ENCODE assay signal across 17 cellular contexts in genomic region chr6:52511163-52511562, GRCh38.
DNase-seq lines count a peak whose midpoint lies in the region; ATAC-seq and TF ChIP-seq lines count a peak whose summit lies in the region.
"Had no signal": no experiment of that assay in that cellular context is flagged by ENCODE, and none has a peak within 500 bp of the region (broad histone marks: within the 10 kb centered on the region; RNA-seq: fewer than 3 reads in every experiment).

No MANE protein-coding gene starts in this region.

- 93% methylated on average over 9 of the region's 10 CpGs for WGBS in SK-N-SH (ENCODE audit: low lambda C conversion rate)
- WGBS in trophoblast cell (ENCODE audit: extremely low coverage, insufficient coverage, insufficient read length) = no CpG with 5 or more reads among the region's 10 CpGs

- peak overlapping the region; percentile 70 for H4K91ac ChIP-seq in trophoblast cell (ENCODE audit: low read depth, low read length)

- H3K79me2 ChIP-seq in SK-N-SH (ENCODE audit: insufficient read depth) (peaks cover 23% of the 10 kb centered on the region; the same call in 1 of the 2 replicates), trophoblast cell (ENCODE audit: control insufficient read depth, insufficient read depth, low read length, poor library complexity) (no peaks in the 10 kb centered on the region)

- TF ChIP-seq CTCF in SK-N-SH (IDR thresholded peaks at IDR 0.05) = no peak
- TF ChIP-seq CTCF in coronary artery (IDR thresholded peaks at IDR 0.05) = no peak
- TF ChIP-seq CTCF in upper lobe of right lung (IDR thresholded peaks at IDR 0.05) = no peak

- H4K20me1 ChIP-seq in SK-N-SH (ENCODE audit: insufficient read depth) = no peaks in the 10 kb centered on the region

- peak overlapping the region; percentile 35 for H3K14ac ChIP-seq in trophoblast cell (ENCODE audit: low read length)

- peak overlapping the region; percentile 71 for H2BK5ac ChIP-seq in trophoblast cell (ENCODE audit: low read depth, low read length, poor library complexity)

- TF ChIP-seq RAD21 in SK-N-SH (IDR thresholded peaks at IDR 0.05; ENCODE audit: low read length) = no peak

- H3K4me3 ChIP-seq in SK-N-SH (ENCODE audit: low read depth in 2 of 2, low read length in 1 of 2) (no peak overlapping the region), coronary artery (no peak overlapping the region), trophoblast cell (ENCODE audit: low read depth, low read length) (no peak overlapping the region), upper lobe of right lung (no peak overlapping the region)
- H3K4me3 ChIP-seq: adrenal gland had no signal

- peak overlapping the region; percentile 52 for H2BK120ac ChIP-seq in trophoblast cell (ENCODE audit: insufficient read depth, low read length, poor library complexity)

- intact Hi-C loops in upper lobe of right lung (cut with DNase I) = loop anchor here (10.0 kb wide), 1 partner anchor 54 kb away; no protein-coding TSS in a partner anchor

- H3K4ac ChIP-seq in trophoblast cell (ENCODE audit: low read depth, low read length) = no peak overlapping the region

- no peak overlapping the region for H3K4me2 ChIP-seq in SK-N-SH
- H3K4me2 ChIP-seq in trophoblast cell (ENCODE audit: low read length) = no peak overlapping the region

- no peaks in the 10 kb centered on the region for H3K9me2 ChIP-seq in SK-N-SH

- ATAC-seq in SK-N-SH treated with all-trans-retinoic acid at 6 μM for 48 hours (no peak), upper lobe of right lung (no peak), HG03039 (IDR thresholded peaks at IDR 0.05; ENCODE audit: unreplicated experiment) (no peak)
- ATAC-seq: activated T-helper 17 cell treated with anti-CD3 and anti-CD28 coated beads, Interleukin-2, amount 50 U/mL, for 72 hours had no signal

- no peak for DNase-seq in SK-N-SH
- peak; percentile 59 for DNase-seq in coronary artery (ENCODE audit: low spot score)
- DNase-seq in trophoblast cell = no peak
- no peak for DNase-seq in upper lobe of right lung
- DNase-seq in DMS79 treated with DMSO at 0.1 percent for 48 hours (lab: John Stamatoyannopoulos, UW) = no peak
- DNase-seq in NCI-H82 (lab: John Stamatoyannopoulos, UW) = no peak
- DNase-seq: activated CD8-positive, alpha-beta memory T cell treated with anti-CD3 and anti-CD28 coated beads for 24 hours; adrenal gland; DND-41; foreskin melanocyte; NCI-H748 treated with DMSO at 0.1 percent for 48 hours; stimulated activated CD4-positive, alpha-beta T cell treated with anti-CD3 and anti-CD28 coated beads, Interleukin-2, amount 100 ng/mL, for 24 hours; T-helper 1 cell had no signal

- H3K79me1 ChIP-seq in trophoblast cell (ENCODE audit: low read length) = peaks cover 16% of the 10 kb centered on the region

- no peak overlapping the region for H3K23ac ChIP-seq in trophoblast cell (ENCODE audit: low read length)

- no peak overlapping the region for H3K18ac ChIP-seq in trophoblast cell (ENCODE audit: low read length)

- H2AFZ ChIP-seq in SK-N-SH (ENCODE audit: low read depth) (no peak overlapping the region), trophoblast cell (ENCODE audit: insufficient read depth, low read length, poor library complexity) (no peak overlapping the region)

- peak overlapping the region; percentile 40 for H4K8ac ChIP-seq in trophoblast cell (ENCODE audit: low read depth, low read length)

- H4K12ac ChIP-seq in trophoblast cell (ENCODE audit: low read depth, low read length) = no peak overlapping the region

- TF ChIP-seq EP300 in SK-N-SH (IDR thresholded peaks at IDR 0.05; ENCODE audit: borderline replicate concordance in 1 of 2, low read depth in 1 of 2, low read length in 1 of 2) = no peak

- H3K27me3 ChIP-seq in SK-N-SH (ENCODE audit: insufficient read depth) (no peaks in the 10 kb centered on the region), trophoblast cell (ENCODE audit: insufficient read depth, low read length) (no peaks in the 10 kb centered on the region), upper lobe of right lung (no peaks in the 10 kb centered on the region)
- H3K27me3 ChIP-seq: adrenal gland had no signal

- no peak overlapping the region for H3K9ac ChIP-seq in SK-N-SH
- H3K9ac ChIP-seq in trophoblast cell (ENCODE audit: low read length) = no peak overlapping the region

- peaks cover 38% of the 10 kb centered on the region for H3F3A ChIP-seq in SK-N-SH (replicated peaks; ENCODE audit: insufficient read depth)

- H3K4me1 ChIP-seq in SK-N-SH (ENCODE audit: control insufficient read depth in 1 of 2, insufficient read depth in 2 of 2, low read depth in 1 of 2, low read length in 1 of 2) (peaks cover 17 to 46% of the 10 kb centered on the region in 2 experiments; a peak in 3 of 4 replicates), trophoblast cell (ENCODE audit: control insufficient read depth in 1 of 2, insufficient read depth in 2 of 2, low read length in 2 of 2) (peaks cover 21 to 28% of the 10 kb centered on the region in 2 experiments), upper lobe of right lung (peaks cover 47% of the 10 kb centered on the region)

- H3K27ac ChIP-seq in SK-N-SH (ENCODE audit: low read depth in 2 of 2, low read length in 1 of 2) (peak overlapping the region; percentile 83 to 92; a peak in 2 of 4 replicates), coronary artery (peak overlapping the region; percentile 86 to 92), trophoblast cell (ENCODE audit: low read depth, low read length) (peak overlapping the region; percentile 90), upper lobe of right lung (peak overlapping the region; percentile 75)
- H3K27ac ChIP-seq: 22Rv1 had no signal

- H2AK5ac ChIP-seq in trophoblast cell (ENCODE audit: low read length) = peak overlapping the region; percentile 4

- H2BK12ac ChIP-seq in trophoblast cell (ENCODE audit: low read length) = peak overlapping the region; percentile 9

- CTCF ChIA-PET in SK-N-SH (lab: Yijun Ruan, JAX) = no interaction called here

- H3K9me3 ChIP-seq in SK-N-SH (no peaks in the 10 kb centered on the region), trophoblast cell (ENCODE audit: insufficient read depth, low read depth, low read length) (no peaks in the 10 kb centered on the region), upper lobe of right lung (no peaks in the 10 kb centered on the region)
- H3K9me3 ChIP-seq: adrenal gland had no signal

- POLR2A ChIA-PET in SK-N-SH (lab: Yijun Ruan, JAX) = no interaction called here

- peaks cover 71% of the 10 kb centered on the region in 2 experiments for H3K36me3 ChIP-seq in SK-N-SH (replicated peaks in 1 of 2; ENCODE audit: control insufficient read depth in 1 of 2, insufficient read depth in 2 of 2, low read length in 1 of 2)
- peaks cover 17 to 26% of the 10 kb centered on the region in 2 experiments for H3K36me3 ChIP-seq in trophoblast cell (ENCODE audit: control insufficient read depth in 1 of 2, insufficient read depth in 2 of 2, low read length in 2 of 2)
- H3K36me3 ChIP-seq in upper lobe of right lung = peaks cover 51% of the 10 kb centered on the region

TF ChIP-seq in SK-N-SH, 30 proteins besides CTCF, POLR2A, EP300 and RAD21 (continues in another document):
- TF ChIP-seq MEF2A (IDR thresholded peaks at IDR 0.05; ENCODE audit: borderline replicate concordance, low read depth) (no peak), YY1 (IDR thresholded peaks at IDR 0.05; ENCODE audit: low read depth) (no peak), GABPA (IDR thresholded peaks at IDR 0.05; ENCODE audit: low read depth) (no peak), ZBTB33 (IDR thresholded peaks at IDR 0.05; ENCODE audit: borderline replicate concordance, low read depth) (no peak), FOSL2 (IDR thresholded peaks at IDR 0.05; ENCODE audit: borderline replicate concordance, low read depth) (no peak)

TF ChIP-seq in SK-N-SH treated with all-trans-retinoic acid at 6 μM for 48 hours, 23 proteins besides CTCF, POLR2A, EP300 and RAD21:
- TF ChIP-seq GLIS3 (CRISPR knock-in tag; IDR thresholded peaks at IDR 0.05) (no peak), TCF4 (CRISPR knock-in tag; IDR thresholded peaks at IDR 0.05; ENCODE audit: borderline replicate concordance) (no peak), ZNF565 (CRISPR knock-in tag; conservative IDR thresholded peaks at IDR 0.05; ENCODE audit: low read depth) (no peak), ARNTL (CRISPR knock-in tag; IDR thresholded peaks at IDR 0.05; ENCODE audit: borderline replicate concordance, low read depth) (no peak), CSRNP3 (CRISPR knock-in tag; IDR thresholded peaks at IDR 0.05) (no peak), ZNF70 (CRISPR knock-in tag; IDR thresholded peaks at IDR 0.05) (no peak), SNAI2 (CRISPR knock-in tag; IDR thresholded peaks at IDR 0.05) (no peak), RARB (CRISPR knock-in tag; IDR thresholded peaks at IDR 0.05) (no peak), ZC3H10 (CRISPR knock-in tag; IDR thresholded peaks at IDR 0.05) (no peak), ISL1 (CRISPR knock-in tag; IDR thresholded peaks at IDR 0.05) (no peak), PPARA (CRISPR knock-in tag; IDR thresholded peaks at IDR 0.05; ENCODE audit: borderline replicate concordance) (no peak)
